In the genomic region with DNA sequence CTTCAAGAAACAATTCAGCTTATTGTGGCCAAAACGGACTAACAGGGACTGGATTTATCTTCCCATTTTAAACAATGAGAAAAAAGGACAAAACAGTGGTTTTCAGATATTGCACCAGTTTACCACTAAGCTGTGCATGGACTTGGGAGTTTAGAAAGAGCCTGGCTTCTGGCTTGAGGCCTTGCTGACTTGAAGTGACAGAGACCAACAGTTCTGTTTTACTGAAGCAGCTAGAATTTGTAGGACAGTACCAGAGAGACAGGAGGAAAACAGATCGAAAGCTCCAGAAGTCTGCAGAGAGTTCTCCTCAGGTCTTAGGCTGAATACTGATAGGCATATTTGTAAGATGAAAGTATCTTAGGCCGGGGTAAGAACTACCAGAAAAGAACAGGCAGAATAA, we compare ENCODE assay signal across 1 cellular context.
TF ChIP-seq lines count a peak whose summit lies in the region.

No MANE protein-coding gene starts in this region.

TF ChIP-seq in GM23338, 12 proteins besides CTCF, POLR2A, EP300 and RAD21 (continued from another document):
- TF ChIP-seq, protein P1, sequence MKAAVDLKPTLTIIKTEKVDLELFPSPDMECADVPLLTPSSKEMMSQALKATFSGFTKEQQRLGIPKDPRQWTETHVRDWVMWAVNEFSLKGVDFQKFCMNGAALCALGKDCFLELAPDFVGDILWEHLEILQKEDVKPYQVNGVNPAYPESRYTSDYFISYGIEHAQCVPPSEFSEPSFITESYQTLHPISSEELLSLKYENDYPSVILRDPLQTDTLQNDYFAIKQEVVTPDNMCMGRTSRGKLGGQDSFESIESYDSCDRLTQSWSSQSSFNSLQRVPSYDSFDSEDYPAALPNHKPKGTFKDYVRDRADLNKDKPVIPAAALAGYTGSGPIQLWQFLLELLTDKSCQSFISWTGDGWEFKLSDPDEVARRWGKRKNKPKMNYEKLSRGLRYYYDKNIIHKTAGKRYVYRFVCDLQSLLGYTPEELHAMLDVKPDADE (IDR thresholded peaks at IDR 0.05) = no peak
- TF ChIP-seq EZH2phosphoT487 (IDR thresholded peaks at IDR 0.05; ENCODE audit: unreplicated experiment) = no peak
